ENCODE assay signal across 9 cellular contexts in genomic region chr16:50939356-50939755, GRCh38.
"Had no signal": no experiment of that assay in that cellular context is flagged by ENCODE, and none has a peak within 500 bp of the region (broad histone marks: within the 10 kb centered on the region; RNA-seq: fewer than 3 reads in every experiment).

No MANE protein-coding gene starts in this region.

- DNase-seq: GM23248, GOT3, H7, H9, HCEC 1CT, HFFc6 had no signal

- H3K4me1 ChIP-seq: HAP-1 had no signal

- H3K27ac ChIP-seq: GM23248 had no signal

- H3K9me3 ChIP-seq: HAP-1 had no signal

- H3K4me3 ChIP-seq: GM23248, GM23338, HAP-1 had no signal

- ATAC-seq: GM23338, HCT116 had no signal

- H3K36me3 ChIP-seq: HAP-1 had no signal
